In the genomic region with DNA sequence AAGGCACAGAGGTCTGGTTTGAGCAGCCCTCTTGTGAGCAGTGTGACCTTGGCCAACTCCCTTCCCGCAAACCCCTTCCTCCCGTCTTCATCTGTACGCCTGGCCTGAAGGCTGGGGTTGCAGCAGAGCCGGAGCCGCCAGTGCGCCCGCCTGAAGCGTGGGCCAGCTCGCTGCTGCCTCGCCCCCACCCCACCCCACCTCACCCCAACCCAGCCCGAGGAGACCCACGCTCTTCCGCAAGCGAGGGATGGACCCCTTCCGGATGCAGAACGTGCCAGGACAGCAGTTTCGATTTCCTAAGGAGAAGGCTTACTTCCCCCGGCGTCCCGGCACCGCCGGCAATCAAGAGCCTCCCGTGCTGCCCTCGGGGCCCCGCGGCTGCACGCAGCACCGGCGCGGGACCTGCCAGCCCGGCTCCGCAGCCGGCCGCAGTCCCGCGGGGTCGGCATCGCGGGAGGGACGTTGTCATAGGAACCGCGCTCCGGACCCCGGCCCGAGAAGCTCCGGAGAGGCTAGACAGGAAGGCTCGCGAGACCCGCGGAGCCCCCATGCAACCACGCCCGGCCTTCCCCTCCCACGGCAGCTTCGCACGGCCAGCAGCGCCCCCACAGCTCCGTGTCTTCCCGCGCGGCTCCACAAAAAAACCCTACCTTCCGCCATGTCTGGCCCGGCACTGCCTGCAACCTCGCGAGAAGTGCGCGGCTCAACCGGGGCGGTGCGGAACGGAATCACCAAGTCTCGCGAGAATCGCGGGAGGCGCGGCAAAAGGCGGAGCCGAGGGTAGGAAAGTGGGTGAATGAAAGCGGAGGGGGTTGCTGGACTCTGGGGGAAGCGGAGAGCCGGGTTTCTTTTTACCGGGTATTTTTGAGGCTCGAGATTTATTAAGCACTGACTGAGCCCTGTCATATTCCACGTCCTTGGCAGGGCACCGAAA, we compare ENCODE assay signal across 1 cellular context.
TF ChIP-seq lines count a peak whose summit lies in the region.

A gene with protein sequence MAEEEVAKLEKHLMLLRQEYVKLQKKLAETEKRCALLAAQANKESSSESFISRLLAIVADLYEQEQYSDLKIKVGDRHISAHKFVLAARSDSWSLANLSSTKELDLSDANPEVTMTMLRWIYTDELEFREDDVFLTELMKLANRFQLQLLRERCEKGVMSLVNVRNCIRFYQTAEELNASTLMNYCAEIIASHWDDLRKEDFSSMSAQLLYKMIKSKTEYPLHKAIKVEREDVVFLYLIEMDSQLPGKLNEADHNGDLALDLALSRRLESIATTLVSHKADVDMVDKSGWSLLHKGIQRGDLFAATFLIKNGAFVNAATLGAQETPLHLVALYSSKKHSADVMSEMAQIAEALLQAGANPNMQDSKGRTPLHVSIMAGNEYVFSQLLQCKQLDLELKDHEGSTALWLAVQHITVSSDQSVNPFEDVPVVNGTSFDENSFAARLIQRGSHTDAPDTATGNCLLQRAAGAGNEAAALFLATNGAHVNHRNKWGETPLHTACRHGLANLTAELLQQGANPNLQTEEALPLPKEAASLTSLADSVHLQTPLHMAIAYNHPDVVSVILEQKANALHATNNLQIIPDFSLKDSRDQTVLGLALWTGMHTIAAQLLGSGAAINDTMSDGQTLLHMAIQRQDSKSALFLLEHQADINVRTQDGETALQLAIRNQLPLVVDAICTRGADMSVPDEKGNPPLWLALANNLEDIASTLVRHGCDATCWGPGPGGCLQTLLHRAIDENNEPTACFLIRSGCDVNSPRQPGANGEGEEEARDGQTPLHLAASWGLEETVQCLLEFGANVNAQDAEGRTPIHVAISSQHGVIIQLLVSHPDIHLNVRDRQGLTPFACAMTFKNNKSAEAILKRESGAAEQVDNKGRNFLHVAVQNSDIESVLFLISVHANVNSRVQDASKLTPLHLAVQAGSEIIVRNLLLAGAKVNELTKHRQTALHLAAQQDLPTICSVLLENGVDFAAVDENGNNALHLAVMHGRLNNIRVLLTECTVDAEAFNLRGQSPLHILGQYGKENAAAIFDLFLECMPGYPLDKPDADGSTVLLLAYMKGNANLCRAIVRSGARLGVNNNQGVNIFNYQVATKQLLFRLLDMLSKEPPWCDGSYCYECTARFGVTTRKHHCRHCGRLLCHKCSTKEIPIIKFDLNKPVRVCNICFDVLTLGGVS (minus strand): TSS at position 698 of the 934 bp plus-strand sequence. CDS start 38 bp downstream, at position 660.

TF ChIP-seq in HepG2, 621 proteins besides CTCF, POLR2A, EP300 and RAD21 (continued from another document and continues in another):
- TF ChIP-seq, protein P1, sequence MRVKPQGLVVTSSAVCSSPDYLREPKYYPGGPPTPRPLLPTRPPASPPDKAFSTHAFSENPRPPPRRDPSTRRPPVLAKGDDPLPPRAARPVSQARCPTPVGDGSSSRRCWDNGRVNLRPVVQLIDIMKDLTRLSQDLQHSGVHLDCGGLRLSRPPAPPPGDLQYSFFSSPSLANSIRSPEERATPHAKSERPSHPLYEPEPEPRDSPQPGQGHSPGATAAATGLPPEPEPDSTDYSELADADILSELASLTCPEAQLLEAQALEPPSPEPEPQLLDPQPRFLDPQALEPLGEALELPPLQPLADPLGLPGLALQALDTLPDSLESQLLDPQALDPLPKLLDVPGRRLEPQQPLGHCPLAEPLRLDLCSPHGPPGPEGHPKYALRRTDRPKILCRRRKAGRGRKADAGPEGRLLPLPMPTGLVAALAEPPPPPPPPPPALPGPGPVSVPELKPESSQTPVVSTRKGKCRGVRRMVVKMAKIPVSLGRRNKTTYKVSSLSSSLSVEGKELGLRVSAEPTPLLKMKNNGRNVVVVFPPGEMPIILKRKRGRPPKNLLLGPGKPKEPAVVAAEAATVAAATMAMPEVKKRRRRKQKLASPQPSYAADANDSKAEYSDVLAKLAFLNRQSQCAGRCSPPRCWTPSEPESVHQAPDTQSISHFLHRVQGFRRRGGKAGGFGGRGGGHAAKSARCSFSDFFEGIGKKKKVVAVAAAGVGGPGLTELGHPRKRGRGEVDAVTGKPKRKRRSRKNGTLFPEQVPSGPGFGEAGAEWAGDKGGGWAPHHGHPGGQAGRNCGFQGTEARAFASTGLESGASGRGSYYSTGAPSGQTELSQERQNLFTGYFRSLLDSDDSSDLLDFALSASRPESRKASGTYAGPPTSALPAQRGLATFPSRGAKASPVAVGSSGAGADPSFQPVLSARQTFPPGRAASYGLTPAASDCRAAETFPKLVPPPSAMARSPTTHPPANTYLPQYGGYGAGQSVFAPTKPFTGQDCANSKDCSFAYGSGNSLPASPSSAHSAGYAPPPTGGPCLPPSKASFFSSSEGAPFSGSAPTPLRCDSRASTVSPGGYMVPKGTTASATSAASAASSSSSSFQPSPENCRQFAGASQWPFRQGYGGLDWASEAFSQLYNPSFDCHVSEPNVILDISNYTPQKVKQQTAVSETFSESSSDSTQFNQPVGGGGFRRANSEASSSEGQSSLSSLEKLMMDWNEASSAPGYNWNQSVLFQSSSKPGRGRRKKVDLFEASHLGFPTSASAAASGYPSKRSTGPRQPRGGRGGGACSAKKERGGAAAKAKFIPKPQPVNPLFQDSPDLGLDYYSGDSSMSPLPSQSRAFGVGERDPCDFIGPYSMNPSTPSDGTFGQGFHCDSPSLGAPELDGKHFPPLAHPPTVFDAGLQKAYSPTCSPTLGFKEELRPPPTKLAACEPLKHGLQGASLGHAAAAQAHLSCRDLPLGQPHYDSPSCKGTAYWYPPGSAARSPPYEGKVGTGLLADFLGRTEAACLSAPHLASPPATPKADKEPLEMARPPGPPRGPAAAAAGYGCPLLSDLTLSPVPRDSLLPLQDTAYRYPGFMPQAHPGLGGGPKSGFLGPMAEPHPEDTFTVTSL (CRISPR knock-in tag; IDR thresholded peaks at IDR 0.05; ENCODE audit: borderline replicate concordance): no peak
- TF ChIP-seq FOXJ3 (CRISPR knock-in tag; IDR thresholded peaks at IDR 0.05; ENCODE audit: borderline replicate concordance): peak; percentile 47; the same call in 1 of the 2 replicates
- TF ChIP-seq ZNF136 (CRISPR knock-in tag; IDR thresholded peaks at IDR 0.05; ENCODE audit: low read depth): no peak
- peak; percentile 33; the same call in 1 of the 2 replicates for TF ChIP-seq MED1 (CRISPR knock-in tag; IDR thresholded peaks at IDR 0.05)
- no peak for TF ChIP-seq ZNF317 (CRISPR knock-in tag; IDR thresholded peaks at IDR 0.05)
- TF ChIP-seq, protein P2, sequence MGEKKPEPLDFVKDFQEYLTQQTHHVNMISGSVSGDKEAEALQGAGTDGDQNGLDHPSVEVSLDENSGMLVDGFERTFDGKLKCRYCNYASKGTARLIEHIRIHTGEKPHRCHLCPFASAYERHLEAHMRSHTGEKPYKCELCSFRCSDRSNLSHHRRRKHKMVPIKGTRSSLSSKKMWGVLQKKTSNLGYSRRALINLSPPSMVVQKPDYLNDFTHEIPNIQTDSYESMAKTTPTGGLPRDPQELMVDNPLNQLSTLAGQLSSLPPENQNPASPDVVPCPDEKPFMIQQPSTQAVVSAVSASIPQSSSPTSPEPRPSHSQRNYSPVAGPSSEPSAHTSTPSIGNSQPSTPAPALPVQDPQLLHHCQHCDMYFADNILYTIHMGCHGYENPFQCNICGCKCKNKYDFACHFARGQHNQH (CRISPR knock-in tag; IDR thresholded peaks at IDR 0.05): peak; percentile 59; the same call in 1 of the 2 replicates
- TF ChIP-seq, protein P3, sequence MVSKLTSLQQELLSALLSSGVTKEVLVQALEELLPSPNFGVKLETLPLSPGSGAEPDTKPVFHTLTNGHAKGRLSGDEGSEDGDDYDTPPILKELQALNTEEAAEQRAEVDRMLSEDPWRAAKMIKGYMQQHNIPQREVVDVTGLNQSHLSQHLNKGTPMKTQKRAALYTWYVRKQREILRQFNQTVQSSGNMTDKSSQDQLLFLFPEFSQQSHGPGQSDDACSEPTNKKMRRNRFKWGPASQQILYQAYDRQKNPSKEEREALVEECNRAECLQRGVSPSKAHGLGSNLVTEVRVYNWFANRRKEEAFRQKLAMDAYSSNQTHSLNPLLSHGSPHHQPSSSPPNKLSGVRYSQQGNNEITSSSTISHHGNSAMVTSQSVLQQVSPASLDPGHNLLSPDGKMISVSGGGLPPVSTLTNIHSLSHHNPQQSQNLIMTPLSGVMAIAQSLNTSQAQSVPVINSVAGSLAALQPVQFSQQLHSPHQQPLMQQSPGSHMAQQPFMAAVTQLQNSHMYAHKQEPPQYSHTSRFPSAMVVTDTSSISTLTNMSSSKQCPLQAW (CRISPR knock-in tag; IDR thresholded peaks at IDR 0.05): peak; percentile 84
- TF ChIP-seq, protein P4, sequence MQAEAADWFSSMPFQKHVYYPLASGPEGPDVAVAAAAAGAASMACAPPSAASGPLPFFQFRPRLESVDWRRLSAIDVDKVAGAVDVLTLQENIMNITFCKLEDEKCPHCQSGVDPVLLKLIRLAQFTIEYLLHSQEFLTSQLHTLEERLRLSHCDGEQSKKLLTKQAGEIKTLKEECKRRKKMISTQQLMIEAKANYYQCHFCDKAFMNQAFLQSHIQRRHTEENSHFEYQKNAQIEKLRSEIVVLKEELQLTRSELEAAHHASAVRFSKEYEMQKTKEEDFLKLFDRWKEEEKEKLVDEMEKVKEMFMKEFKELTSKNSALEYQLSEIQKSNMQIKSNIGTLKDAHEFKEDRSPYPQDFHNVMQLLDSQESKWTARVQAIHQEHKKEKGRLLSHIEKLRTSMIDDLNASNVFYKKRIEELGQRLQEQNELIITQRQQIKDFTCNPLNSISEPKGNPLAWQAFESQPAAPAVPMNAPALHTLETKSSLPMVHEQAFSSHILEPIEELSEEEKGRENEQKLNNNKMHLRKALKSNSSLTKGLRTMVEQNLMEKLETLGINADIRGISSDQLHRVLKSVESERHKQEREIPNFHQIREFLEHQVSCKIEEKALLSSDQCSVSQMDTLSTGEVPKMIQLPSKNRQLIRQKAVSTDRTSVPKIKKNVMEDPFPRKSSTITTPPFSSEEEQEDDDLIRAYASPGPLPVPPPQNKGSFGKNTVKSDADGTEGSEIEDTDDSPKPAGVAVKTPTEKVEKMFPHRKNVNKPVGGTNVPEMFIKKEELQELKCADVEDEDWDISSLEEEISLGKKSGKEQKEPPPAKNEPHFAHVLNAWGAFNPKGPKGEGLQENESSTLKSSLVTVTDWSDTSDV (CRISPR knock-in tag; IDR thresholded peaks at IDR 0.05): no peak
- TF ChIP-seq RFXANK (CRISPR knock-in tag; IDR thresholded peaks at IDR 0.05): 0 out of 2 replicates have a peak, but pooled peaks have one; percentile 64
- no peak; the same call in 1 of the 2 replicates for TF ChIP-seq PITX1 (CRISPR knock-in tag; IDR thresholded peaks at IDR 0.05)
- peak; percentile 67 for TF ChIP-seq RBM39 (IDR thresholded peaks at IDR 0.05; ENCODE audit: low read depth, low read length, poor library complexity, severe bottlenecking)
- TF ChIP-seq, protein P5, sequence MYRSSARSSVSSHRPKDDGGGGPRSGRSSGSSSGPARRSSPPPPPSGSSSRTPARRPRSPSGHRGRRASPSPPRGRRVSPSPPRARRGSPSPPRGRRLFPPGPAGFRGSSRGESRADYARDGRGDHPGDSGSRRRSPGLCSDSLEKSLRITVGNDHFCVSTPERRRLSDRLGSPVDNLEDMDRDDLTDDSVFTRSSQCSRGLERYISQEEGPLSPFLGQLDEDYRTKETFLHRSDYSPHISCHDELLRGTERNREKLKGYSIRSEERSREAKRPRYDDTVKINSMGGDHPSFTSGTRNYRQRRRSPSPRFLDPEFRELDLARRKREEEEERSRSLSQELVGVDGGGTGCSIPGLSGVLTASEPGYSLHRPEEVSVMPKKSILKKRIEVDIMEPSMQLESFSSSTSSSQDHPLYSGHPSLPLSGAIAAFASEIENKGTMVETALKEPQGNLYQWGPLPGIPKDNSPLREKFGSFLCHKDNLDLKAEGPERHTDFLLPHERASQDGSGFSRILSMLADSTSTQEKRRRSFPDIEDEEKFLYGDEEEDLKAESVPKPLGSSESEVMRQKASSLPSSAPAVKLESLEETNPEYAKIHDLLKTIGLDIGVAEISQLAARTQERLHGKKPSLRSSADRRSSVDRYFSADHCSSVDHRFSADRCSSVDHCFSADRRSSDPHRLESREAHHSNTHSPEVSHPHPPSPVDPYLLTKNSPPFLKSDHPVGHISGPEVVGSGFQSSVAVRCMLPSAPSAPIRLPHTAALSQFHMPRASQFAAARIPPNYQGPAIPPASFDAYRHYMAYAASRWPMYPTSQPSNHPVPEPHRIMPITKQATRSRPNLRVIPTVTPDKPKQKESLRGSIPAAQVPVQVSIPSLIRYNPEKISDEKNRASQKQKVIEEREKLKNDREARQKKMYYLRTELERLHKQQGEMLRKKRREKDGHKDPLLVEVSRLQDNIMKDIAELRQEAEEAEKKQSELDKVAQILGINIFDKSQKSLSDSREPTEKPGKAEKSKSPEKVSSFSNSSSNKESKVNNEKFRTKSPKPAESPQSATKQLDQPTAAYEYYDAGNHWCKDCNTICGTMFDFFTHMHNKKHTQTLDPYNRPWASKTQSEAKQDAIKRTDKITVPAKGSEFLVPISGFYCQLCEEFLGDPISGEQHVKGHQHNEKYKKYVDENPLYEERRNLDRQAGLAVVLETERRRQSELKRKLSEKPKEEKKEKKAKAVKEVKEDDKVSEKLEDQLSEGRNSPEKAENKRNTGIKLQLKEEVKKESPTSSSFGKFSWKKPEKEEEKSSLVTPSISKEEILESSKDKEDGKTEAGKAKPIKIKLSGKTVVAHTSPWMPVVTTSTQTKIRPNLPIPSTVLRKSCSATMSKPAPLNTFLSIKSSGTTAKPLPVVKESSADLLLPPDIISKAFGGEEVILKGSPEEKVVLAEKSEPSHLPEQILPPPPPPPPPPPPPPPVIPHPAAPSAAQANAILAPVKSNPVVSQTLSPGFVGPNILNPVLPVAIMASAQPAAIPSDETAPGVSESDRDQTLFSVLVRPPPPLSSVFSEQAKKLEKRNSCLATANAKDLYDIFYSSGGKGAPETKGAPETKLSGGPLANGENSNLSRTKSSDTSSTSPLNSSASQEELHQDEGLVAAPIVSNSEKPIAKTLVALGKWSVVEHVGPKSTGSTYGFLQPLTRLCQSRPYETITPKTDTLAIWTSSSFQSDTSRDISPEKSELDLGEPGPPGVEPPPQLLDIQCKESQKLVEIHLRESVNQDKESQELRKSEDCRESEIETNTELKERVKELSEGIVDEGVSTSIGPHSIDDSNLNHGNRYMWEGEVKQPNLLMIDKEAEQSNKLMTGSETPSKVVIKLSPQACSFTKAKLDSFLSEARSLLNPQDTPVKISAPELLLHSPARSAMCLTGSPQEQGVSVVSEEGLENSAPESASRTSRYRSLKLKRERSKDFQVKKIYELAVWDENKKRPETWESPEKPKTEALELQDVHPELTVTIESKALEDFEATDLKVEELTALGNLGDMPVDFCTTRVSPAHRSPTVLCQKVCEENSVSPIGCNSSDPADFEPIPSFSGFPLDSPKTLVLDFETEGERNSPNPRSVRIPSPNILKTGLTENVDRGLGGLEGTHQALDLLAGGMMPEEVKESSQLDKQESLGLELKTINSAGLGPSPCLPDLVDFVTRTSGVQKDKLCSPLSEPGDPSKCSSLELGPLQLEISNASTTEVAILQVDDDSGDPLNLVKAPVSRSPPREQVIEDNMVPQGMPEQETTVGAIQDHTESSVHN (CRISPR knock-in tag; IDR thresholded peaks at IDR 0.05): 0 out of 2 replicates have a peak, but pooled peaks have one; percentile 82
- no peak for TF ChIP-seq TBX3 (IDR thresholded peaks at IDR 0.05; ENCODE audit: borderline replicate concordance)
- TF ChIP-seq NFE2 (CRISPR knock-in tag; IDR thresholded peaks at IDR 0.05): no peak
- no peak for TF ChIP-seq TOE1 (CRISPR knock-in tag; IDR thresholded peaks at IDR 0.05)
- no peak for TF ChIP-seq ARID2 (CRISPR knock-in tag; IDR thresholded peaks at IDR 0.05; ENCODE audit: borderline replicate concordance)
